ENCODE assay signal across 9 cellular contexts in genomic region chr11:110074499-110074898, GRCh38. TPM values are rescaled to one million over a fixed set of nuclear protein-coding genes. Genes with fewer than 3 reads are reported as not detected.
"Had no signal": no experiment of that assay in that cellular context is flagged by ENCODE, and none has a peak within 500 bp of the region (broad histone marks: within the 10 kb centered on the region; RNA-seq: fewer than 3 reads in every experiment).

No MANE protein-coding gene starts in this region.

- H3K4me3 Mint-ChIP-seq: HFFc6, IgD-negative memory B cell had no signal

- H3K27ac Mint-ChIP-seq: HFFc6, IgD-negative memory B cell had no signal

- H2AFZ ChIP-seq: GM23248 had no signal

- FAIRE-seq: HepG2 had no signal

- H3K4me3 ChIP-seq: GM23248, HAP-1 had no signal

- H3K36me3 Mint-ChIP-seq: IgD-negative memory B cell had no signal

- H3K36me3 ChIP-seq: HAP-1 had no signal

- H3K9me3 Mint-ChIP-seq: HFFc6 had no signal

- H3K27ac ChIP-seq: GM23248, HL-60 had no signal

- DNase-seq: GM23248, GOT3, H7, HFFc6 had no signal

- H3K9ac ChIP-seq: GM23248 had no signal

- ATAC-seq: HCT116, HepG2 had no signal

- H3K4me1 Mint-ChIP-seq: IgD-negative memory B cell had no signal

RNA-seq across cellular contexts. Expression of gene ZC3H12C, which starts 18.7 kb away (rescaled TPM):
- polyA plus RNA-seq: IgD-negative memory B cell had no signal
